In genomic region chr20:32124916-32125454, GRCh38 we compare ENCODE assay signal across 19 cellular contexts. TPM values are rescaled to one million over a fixed set of nuclear protein-coding genes. Genes with fewer than 3 reads are reported as not detected.
DNase-seq lines count a peak whose midpoint lies in the region; ATAC-seq and TF ChIP-seq lines count a peak whose summit lies in the region.
"Had no signal": no experiment of that assay in that cellular context is flagged by ENCODE, and none has a peak within 500 bp of the region (broad histone marks: within the 10 kb centered on the region; RNA-seq: fewer than 3 reads in every experiment).

No MANE protein-coding gene starts in this region.

- no peak for TF ChIP-seq CTCF in OCI-LY1 (IDR thresholded peaks at IDR 0.05; ENCODE audit: low read length)
- TF ChIP-seq CTCF in PC-3 (conservative IDR thresholded peaks at IDR 0.05; ENCODE audit: low read depth, low read length): no peak

- H3K4me1 ChIP-seq in OCI-LY1 (ENCODE audit: insufficient read depth, low read length, severe bottlenecking) (peaks cover 15% of the 10 kb centered on the region), PC-3 (ENCODE audit: insufficient read depth, low read length) (no peaks in the 10 kb centered on the region)

- H3K79me2 ChIP-seq in OCI-LY1 (ENCODE audit: insufficient read depth, low read length): peaks cover 25% of the 10 kb centered on the region
- H3K79me2 ChIP-seq in PC-3 (ENCODE audit: low read length): peaks cover 67% of the 10 kb centered on the region

- peaks cover 3% of the 10 kb centered on the region; the same call in 1 of the 2 replicates for H3F3A ChIP-seq in OCI-LY1 (ENCODE audit: insufficient read depth, low read length)
- H3F3A ChIP-seq in PC-3 (ENCODE audit: low read length, unreplicated experiment): no peaks in the 10 kb centered on the region

- H3K27me3 ChIP-seq in OCI-LY1 (ENCODE audit: insufficient read depth, low read length) (no peaks in the 10 kb centered on the region), PC-3 (ENCODE audit: low read length) (no peaks in the 10 kb centered on the region)
- H3K27me3 ChIP-seq: BLaER1 treated with 17β-estradiol and CSF1 and Interleukin-3, amounts not matched to agents 10 nM and 100 nM had no signal

- ATAC-seq in activated T-cell treated with anti-CD3 and anti-CD28 coated beads, Interleukin-2, amount 50 U/mL, for 72 hours (replicated peaks in 1 of 2): no peak
- ATAC-seq in HG03432 (IDR thresholded peaks at IDR 0.05; ENCODE audit: unreplicated experiment) (no peak), left colon (no peak), PC-3 (no peak)

- no peaks in the 10 kb centered on the region for H3K9me3 Mint-ChIP-seq in activated T-cell treated with anti-CD3 and anti-CD28 coated beads, Interleukin-2, amount 50 U/mL, for 72 hours
- no peaks in the 10 kb centered on the region for H3K9me3 Mint-ChIP-seq in activated T-cell treated with anti-CD3 and anti-CD28 coated beads, Interleukin-2, amount 50 U/mL, for 24 hours
- H3K9me3 Mint-ChIP-seq: CD14-positive monocyte; CD4-positive, alpha-beta T cell; CD8-positive, alpha-beta memory T cell had no signal

- H4K20me1 ChIP-seq in OCI-LY1 (ENCODE audit: insufficient read depth, low read length) (no peaks in the 10 kb centered on the region), PC-3 (ENCODE audit: low read length) (peaks cover 4% of the 10 kb centered on the region; the same call in 1 of the 2 replicates)

- H2AFZ ChIP-seq in OCI-LY1 (ENCODE audit: low read length): no peak overlapping the region
- no peak overlapping the region for H2AFZ ChIP-seq in PC-3 (ENCODE audit: low read length)
- H2AFZ ChIP-seq: GM23248 had no signal

- CTCF ChIA-PET in PC-3 (lab: Charles Lee): no interaction called here

- intact Hi-C loops in left colon (cut with DNase I, micrococcal nuclease): no loop called here
- intact Hi-C loops in PC-3 (cut with micrococcal nuclease): no loop called here

- H3K36me3 Mint-ChIP-seq in activated T-cell treated with anti-CD3 and anti-CD28 coated beads, Interleukin-2, amount 50 U/mL, for 72 hours (ENCODE audit: insufficient read depth in 2 of 2): peaks cover 2 to 8% of the 10 kb centered on the region in 2 donors
- H3K36me3 Mint-ChIP-seq in activated T-cell treated with anti-CD3 and anti-CD28 coated beads, Interleukin-2, amount 50 U/mL, for 24 hours (ENCODE audit: low read depth): peaks cover 43% of the 10 kb centered on the region

- no peak for DNase-seq in activated T-cell treated with anti-CD3 and anti-CD28 coated beads, Interleukin-2, amount 50 U/mL, for 72 hours
- no peak for DNase-seq in activated T-cell treated with anti-CD3 and anti-CD28 coated beads, Interleukin-2, amount 50 U/mL, for 24 hours
- DNase-seq in islet precursor cell: peak; percentile 6
- DNase-seq in left colon: no peak
- no peak for DNase-seq in PC-3
- DNase-seq: CD4-positive, alpha-beta T cell; CD8-positive, alpha-beta memory T cell; DMS 273 treated with DMSO at 0.1 percent for 48 hours; DMS79; GF-D8; GM23248; H7; HCEC 1CT had no signal

- H3K27me3 Mint-ChIP-seq in activated T-cell treated with anti-CD3 and anti-CD28 coated beads, Interleukin-2, amount 50 U/mL, for 72 hours (ENCODE audit: low read depth): no peaks in the 10 kb centered on the region
- H3K27me3 Mint-ChIP-seq in activated T-cell treated with anti-CD3 and anti-CD28 coated beads, Interleukin-2, amount 50 U/mL, for 24 hours: no peaks in the 10 kb centered on the region
- H3K27me3 Mint-ChIP-seq: B cell; CD4-positive, alpha-beta T cell; CD8-positive, alpha-beta memory T cell had no signal

- peak overlapping the region; percentile 55 for H3K27ac ChIP-seq in OCI-LY1 (ENCODE audit: low read depth, low read length, poor library complexity, severe bottlenecking)
- H3K27ac ChIP-seq in PC-3 (ENCODE audit: low read length): no peak overlapping the region
- H3K27ac ChIP-seq: 22Rv1; BLaER1 treated with 17β-estradiol and CSF1 and Interleukin-3, amounts not matched to agents 10 nM and 100 nM; GM23248 had no signal

- peak overlapping the region; percentile 15; the same call in 1 of the 2 replicates for H3K4me2 ChIP-seq in OCI-LY1 (ENCODE audit: low read length)
- H3K4me2 ChIP-seq in PC-3 (ENCODE audit: low read length): no peak overlapping the region
- H3K4me2 ChIP-seq: BLaER1 treated with 17β-estradiol and CSF1 and Interleukin-3, amounts not matched to agents 10 nM and 100 nM had no signal

- POLR2A ChIA-PET in PC-3 (lab: Charles Lee; ENCODE audit: unreplicated experiment): no interaction called here

- peaks cover 5% of the 10 kb centered on the region; the same call in 1 of the 2 replicates for H3K36me3 ChIP-seq in OCI-LY1 (ENCODE audit: insufficient read depth, low read length)
- H3K36me3 ChIP-seq in PC-3 (ENCODE audit: low read depth, low read length): peaks cover 7% of the 10 kb centered on the region; the same call in 1 of the 2 replicates

- H3K27ac Mint-ChIP-seq in activated T-cell treated with anti-CD3 and anti-CD28 coated beads, Interleukin-2, amount 50 U/mL, for 72 hours: peak overlapping the region; percentile 11
- no peak overlapping the region for H3K27ac Mint-ChIP-seq in activated T-cell treated with anti-CD3 and anti-CD28 coated beads, Interleukin-2, amount 50 U/mL, for 24 hours
- H3K27ac Mint-ChIP-seq: B cell; CD4-positive, alpha-beta T cell had no signal

- BruUV-seq in PC-3 (replicated peaks; lab: Mats Ljungman, UMichigan): no TSS peak

- no peak overlapping the region for H3K4me3 ChIP-seq in OCI-LY1 (ENCODE audit: low read depth, low read length, poor library complexity, severe bottlenecking)
- H3K4me3 ChIP-seq in PC-3 (ENCODE audit: low read length): no peak overlapping the region
- H3K4me3 ChIP-seq: BLaER1 treated with 17β-estradiol and CSF1 and Interleukin-3, amounts not matched to agents 10 nM and 100 nM; GM23248 had no signal

- H3K9ac ChIP-seq in OCI-LY1 (ENCODE audit: low read length) (no peak overlapping the region), PC-3 (ENCODE audit: low read length) (no peak overlapping the region)
- H3K9ac ChIP-seq: BLaER1 treated with 17β-estradiol and CSF1 and Interleukin-3, amounts not matched to agents 10 nM and 100 nM; GM23248 had no signal

- H3K4me3 Mint-ChIP-seq in activated T-cell treated with anti-CD3 and anti-CD28 coated beads, Interleukin-2, amount 50 U/mL, for 72 hours: no peak overlapping the region
- no peak overlapping the region for H3K4me3 Mint-ChIP-seq in activated T-cell treated with anti-CD3 and anti-CD28 coated beads, Interleukin-2, amount 50 U/mL, for 24 hours
- H3K4me3 Mint-ChIP-seq: B cell; CD14-positive monocyte; CD4-positive, alpha-beta T cell; CD8-positive, alpha-beta memory T cell had no signal

- H3K9me2 ChIP-seq in OCI-LY1 (ENCODE audit: low read depth, low read length) (no peaks in the 10 kb centered on the region), PC-3 (replicated peaks; ENCODE audit: low read length) (no peaks in the 10 kb centered on the region)

- no peaks in the 10 kb centered on the region for H3K4me1 Mint-ChIP-seq in activated T-cell treated with anti-CD3 and anti-CD28 coated beads, Interleukin-2, amount 50 U/mL, for 72 hours (ENCODE audit: low read depth)
- H3K4me1 Mint-ChIP-seq in activated T-cell treated with anti-CD3 and anti-CD28 coated beads, Interleukin-2, amount 50 U/mL, for 24 hours (ENCODE audit: low read depth): peaks cover 16% of the 10 kb centered on the region

- H3K9me3 ChIP-seq in OCI-LY1 (ENCODE audit: low read length): no peaks in the 10 kb centered on the region
- no peaks in the 10 kb centered on the region for H3K9me3 ChIP-seq in PC-3 (ENCODE audit: low read length)

RNA-seq across cellular contexts. Expression of gene TM9SF4, which starts 15.5 kb away (rescaled TPM):
- 10 to 100 TPM; 42.9 to 56.7 TPM for total RNA-seq in activated T-cell treated with anti-CD3 and anti-CD28 coated beads, Interleukin-2, amount 50 U/mL, for 72 hours
- 10 to 100 TPM; 62.2 to 78.5 TPM for total RNA-seq in left colon
- 32.6 and 33.9 TPM in 2 replicates for total RNA-seq in PC-3 (2014; rRNA removed)
